8 cellular contexts compared by ENCODE assay signal in genomic region chr19:47427241-47428176, GRCh38. TPM values are rescaled to one million over a fixed set of nuclear protein-coding genes. Genes with fewer than 3 reads are reported as not detected.
A peak's percentile ranks its signal among the peaks of the same experiment; 100 is the strongest.
DNase-seq lines count a peak whose midpoint lies in the region; ATAC-seq and FAIRE-seq lines count a peak whose summit lies in the region.

No MANE protein-coding gene starts in this region.

- H3K27ac ChIP-seq in iPS DF 6.9 (ENCODE audit: low read length) (no peak overlapping the region), small intestine (ENCODE audit: low read depth in 1 of 2, low read length in 1 of 2) (no peak overlapping the region)

- peak overlapping the region; percentile 32 for H3K27ac Mint-ChIP-seq in T-helper 2 cell treated with Interferon-gamma antibody and Interleukin-4, amounts not matched to agents 5 μg/mL and 100 μg/mL, for 36 hours

- H3K36me3 ChIP-seq in iPS DF 6.9 (ENCODE audit: control insufficient read depth, insufficient read depth, low read length) (no peaks in the 10 kb centered on the region), small intestine (ENCODE audit: control insufficient read depth in 2 of 2, insufficient read depth in 2 of 2, low read length in 2 of 2) (no peaks in the 10 kb centered on the region)

- no CpG with 5 or more reads among the region's 17 CpGs for WGBS in iPS DF 6.9 (ENCODE audit: insufficient coverage, insufficient read length)
- 1 to 4% (median 4%) methylated on average over 16 to 17 of the region's 17 CpGs for WGBS in small intestine, 3 donors

- no peaks in the 10 kb centered on the region for H3K36me3 Mint-ChIP-seq in T-helper 2 cell treated with Interferon-gamma antibody and Interleukin-4, amounts not matched to agents 5 μg/mL and 100 μg/mL, for 36 hours (ENCODE audit: low read depth)

- ATAC-seq in HG03469 (IDR thresholded peaks at IDR 0.05; ENCODE audit: unreplicated experiment), result no peak

- H3K27me3 ChIP-seq in iPS DF 6.9 (ENCODE audit: control insufficient read depth, insufficient read depth, low read length), result peaks cover 14% of the 10 kb centered on the region
- H3K27me3 ChIP-seq in small intestine (ENCODE audit: control insufficient read depth in 2 of 2, insufficient read depth in 2 of 2, low read length in 2 of 2), result peaks cover 2 to 16% of the 10 kb centered on the region in 2 donors

- no peak for FAIRE-seq in small intestine (lab: Jason Lieb, UNC)

- H3K4me1 Mint-ChIP-seq in T-helper 2 cell treated with Interferon-gamma antibody and Interleukin-4, amounts not matched to agents 5 μg/mL and 100 μg/mL, for 36 hours (ENCODE audit: low read depth), result peaks cover 8% of the 10 kb centered on the region

- H3K9me3 ChIP-seq in iPS DF 6.9 (ENCODE audit: control insufficient read depth, insufficient read depth, low read length) (no peaks in the 10 kb centered on the region), small intestine (ENCODE audit: control insufficient read depth, low read depth) (no peaks in the 10 kb centered on the region)

- peak; percentile 79 for DNase-seq in NCI-H510A treated with DMSO at 0.1 percent for 48 hours (lab: John Stamatoyannopoulos, UW)
- no peak for DNase-seq in NCI-H510A (lab: John Stamatoyannopoulos, UW)
- DNase-seq in NCI-H1105 treated with DMSO at 0.1 percent for 48 hours (lab: John Stamatoyannopoulos, UW), result peak; percentile 79
- peak; percentile 56 for DNase-seq in T-helper 2 cell treated with Interferon-gamma antibody and Interleukin-4, amounts not matched to agents 5 μg/mL and 100 μg/mL, for 36 hours (ENCODE audit: low spot score)
- DNase-seq in astrocyte of the hippocampus (ENCODE audit: low read depth, low spot score), result peak; percentile 85
- DNase-seq in iPS DF 6.9 (ENCODE audit: low read depth, low spot score), result peak; percentile 91
- peak; percentile 48 for DNase-seq in small intestine

- H3K4me1 ChIP-seq in iPS DF 6.9 (ENCODE audit: control insufficient read depth, insufficient read depth, low read length), result no peaks in the 10 kb centered on the region; the same call in 1 of the 2 replicates
- peaks cover 0 to 6% of the 10 kb centered on the region in 2 donors for H3K4me1 ChIP-seq in small intestine (ENCODE audit: control insufficient read depth in 2 of 2, insufficient read depth in 1 of 2, low read depth in 1 of 2, low read length in 1 of 2)

- H3K4me3 Mint-ChIP-seq in T-helper 2 cell treated with Interferon-gamma antibody and Interleukin-4, amounts not matched to agents 5 μg/mL and 100 μg/mL, for 36 hours, result no peak overlapping the region

- H3K27me3 Mint-ChIP-seq in T-helper 2 cell treated with Interferon-gamma antibody and Interleukin-4, amounts not matched to agents 5 μg/mL and 100 μg/mL, for 36 hours (ENCODE audit: low read depth), result peaks cover 41% of the 10 kb centered on the region

- peak overlapping the region; percentile 14; the same call in 1 of the 2 replicates for H3K4me3 ChIP-seq in iPS DF 6.9 (ENCODE audit: low read length)
- no peak overlapping the region for H3K4me3 ChIP-seq in small intestine (ENCODE audit: low read depth in 1 of 2, low read length in 2 of 2)

- H3K9me3 Mint-ChIP-seq in T-helper 2 cell treated with Interferon-gamma antibody and Interleukin-4, amounts not matched to agents 5 μg/mL and 100 μg/mL, for 36 hours, result no peaks in the 10 kb centered on the region

RNA-seq across cellular contexts. Expression of gene MEIS3, which starts 8.2 kb away (rescaled TPM):
- polyA plus RNA-seq in small intestine, result 10 to 100 TPM in 1 of 3 donors, 1 to 10 TPM in 1, not detected in 1; 4.6 to 11.2 TPM

RNA-seq across cellular contexts. Expression of gene SLC8A2, which starts 44.2 kb away (rescaled TPM):
- polyA plus RNA-seq in small intestine, result under 1 TPM in 1 of 3 donors, not detected in 2; 0.92 TPM

RNA-seq across cellular contexts. Expression of gene KPTN, which starts 56.5 kb away (rescaled TPM):
- polyA plus RNA-seq in small intestine, result 10 to 100 TPM; 14.8 to 42.7 (median 40.0) TPM
